ENCODE assay signal across 19 cellular contexts in the genomic region with DNA sequence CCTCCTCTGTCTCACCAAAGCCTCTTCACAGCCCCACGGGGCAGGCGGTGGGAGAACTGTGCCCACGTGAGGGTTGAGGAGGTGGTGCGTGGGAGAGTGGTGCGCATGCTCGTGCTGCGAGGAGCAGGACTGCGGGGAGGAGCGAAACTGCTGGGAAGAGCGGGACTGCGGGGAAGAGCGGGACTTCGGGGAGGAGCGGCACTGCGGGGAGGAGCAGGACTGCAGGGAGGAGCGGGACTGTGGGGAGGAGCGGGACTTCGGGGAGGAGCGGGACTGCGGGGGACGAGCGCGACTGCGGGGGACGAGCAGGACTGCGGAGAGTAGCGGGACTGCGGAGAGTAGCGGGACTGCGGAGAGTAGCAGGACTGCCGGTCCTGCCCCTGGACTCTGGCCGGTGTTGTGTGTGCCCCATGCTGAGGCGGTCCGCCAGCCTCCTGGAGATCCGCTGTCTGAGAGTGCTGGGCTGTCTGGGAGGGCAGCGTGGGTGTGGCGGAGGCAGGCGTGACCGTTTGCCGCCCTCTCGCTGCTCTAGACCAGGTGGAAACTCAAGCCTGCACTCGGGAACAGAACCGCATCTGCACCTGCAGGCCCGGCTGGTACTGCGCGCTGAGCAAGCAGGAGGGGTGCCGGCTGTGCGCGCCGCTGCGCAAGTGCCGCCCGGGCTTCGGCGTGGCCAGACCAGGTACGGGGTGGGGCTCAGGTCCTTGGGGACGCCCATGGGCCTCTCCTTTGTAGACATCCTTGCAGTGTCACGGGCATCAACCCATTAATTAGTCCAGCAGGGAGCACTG. TPM values are rescaled to one million over a fixed set of nuclear protein-coding genes. Genes with fewer than 3 reads are reported as not detected.
DNase-seq lines count a peak whose midpoint lies in the region; ATAC-seq, FAIRE-seq and TF ChIP-seq lines count a peak whose summit lies in the region.
"Had no signal": no experiment of that assay in that cellular context is flagged by ENCODE, and none has a peak within 500 bp of the region (broad histone marks: within the 10 kb centered on the region; RNA-seq: fewer than 3 reads in every experiment).

No MANE protein-coding gene starts in this region.

- TF ChIP-seq CTCF in HepG2 (CRISPR knock-in tag; IDR thresholded peaks at IDR 0.05) = no peak

- CTCF ChIA-PET in HepG2 (lab: Yijun Ruan, JAX; ENCODE audit: low intra/inter-chr PET ratio, low total read pairs) = no interaction called here

- H3K4me2 ChIP-seq in BLaER1 (peak overlapping the region; percentile 42), HepG2 (ENCODE audit: low read depth, low read length) (no peak overlapping the region; the same call in 1 of the 2 replicates)

- no peak for TF ChIP-seq RAD21 in HepG2 (CRISPR knock-in tag; IDR thresholded peaks at IDR 0.05)

- in situ Hi-C loops in HepG2 (cut with HindIII; ENCODE audit: extremely low pct_ligation_motif_present, low pct_unique_long_range_greater_than_20kb) = no loop called here

- H3K27ac ChIP-seq in BLaER1 (no peak overlapping the region), HepG2 (ENCODE audit: extremely low read length, insufficient read depth, low read length) (no peak overlapping the region)
- H3K27ac ChIP-seq: cardiac muscle cell had no signal

- no peaks in the 10 kb centered on the region for H3K36me3 ChIP-seq in BLaER1
- no peaks in the 10 kb centered on the region for H3K36me3 ChIP-seq in HepG2 (replicated peaks in 1 of 2; ENCODE audit: control insufficient read depth in 1 of 2, insufficient read depth in 2 of 2, low read length in 2 of 2)
- H3K36me3 ChIP-seq: cardiac muscle cell had no signal

- H3K9ac ChIP-seq in BLaER1 (no peak overlapping the region), HepG2 (ENCODE audit: insufficient read depth, low read depth, low read length) (no peak overlapping the region)

- H4K20me1 ChIP-seq in BLaER1 (no peaks in the 10 kb centered on the region), HepG2 (ENCODE audit: insufficient read depth, low read length) (no peaks in the 10 kb centered on the region)

- FAIRE-seq in HepG2 (lab: Jason Lieb, UNC) = no peak
- FAIRE-seq: A204.1, kidney, TTC549 had no signal

- peak in 1 of 2 experiments; percentile 63; a peak in 1 of 4 replicates for TF ChIP-seq EP300 in HepG2 (IDR thresholded peaks at IDR 0.05; ENCODE audit: low read depth in 2 of 2, low read length in 2 of 2)
- no peak for TF ChIP-seq EP300 in HepG2 (CRISPR knock-in tag; IDR thresholded peaks at IDR 0.05; ENCODE audit: borderline replicate concordance)

- no peak overlapping the region for H2AFZ ChIP-seq in HepG2 (ENCODE audit: low read length)

- H3K9me3 ChIP-seq in BLaER1 (no peaks in the 10 kb centered on the region), HepG2 (ENCODE audit: low read length) (no peaks in the 10 kb centered on the region)
- H3K9me3 ChIP-seq: upper lobe of left lung had no signal

- ATAC-seq in HepG2 = peak; percentile 28

- no peaks in the 10 kb centered on the region for H3K27me3 ChIP-seq in BLaER1
- H3K27me3 ChIP-seq in HepG2 (ENCODE audit: control insufficient read depth in 1 of 2, insufficient read depth in 2 of 2, low read length in 2 of 2) = peaks cover 3 to 37% of the 10 kb centered on the region in 2 experiments; a peak in 4 of 5 replicates
- H3K27me3 ChIP-seq: cardiac muscle cell, upper lobe of left lung had no signal

- no peak for TF ChIP-seq POLR2A in HepG2 (IDR thresholded peaks at IDR 0.05; ENCODE audit: insufficient read depth in 1 of 2, low read depth in 2 of 2, low read length in 2 of 2)

- H3K4me3 ChIP-seq in BLaER1 (no peak overlapping the region), HepG2 (replicated peaks in 1 of 3; ENCODE audit: insufficient read depth in 1 of 3, low read depth in 2 of 3, low read length in 3 of 3) (no peak overlapping the region)
- H3K4me3 ChIP-seq: cardiac muscle cell, upper lobe of left lung had no signal

- intact Hi-C loops in HepG2 (cut with micrococcal nuclease; ENCODE audit: unreplicated experiment) = no loop called here

- WGBS in HepG2 (ENCODE audit: low lambda C conversion rate) = 28% methylated on average over 31 of the region's 58 CpGs

- peaks cover 29% of the 10 kb centered on the region for H3K4me1 ChIP-seq in BLaER1
- peaks cover 17% of the 10 kb centered on the region for H3K4me1 ChIP-seq in HepG2 (ENCODE audit: insufficient read depth, low read length)

- POLR2A ChIA-PET in HepG2 (lab: Yijun Ruan, JAX) = no interaction called here

- peak; percentile 10 for DNase-seq in NCI-H2029 (lab: John Stamatoyannopoulos, UW)
- no peak for DNase-seq in NCI-H2029 treated with DMSO at 0.1 percent for 48 hours (lab: John Stamatoyannopoulos, UW)
- peak; percentile 74 for DNase-seq in NCI-H2227 (lab: John Stamatoyannopoulos, UW; ENCODE audit: unreplicated experiment)
- DNase-seq in HepG2 (ENCODE audit: low spot score) = no peak
- DNase-seq in medulla oblongata (ENCODE audit: extremely low spot score) = no peak
- no peak for DNase-seq in SKM-1 treated with dmso at 0.1 percent for 144 hours (lab: John Stamatoyannopoulos, UW; ENCODE audit: unreplicated experiment)
- no peak for DNase-seq in NCI-H2107 treated with DMSO at 0.1 percent for 48 hours (lab: John Stamatoyannopoulos, UW; ENCODE audit: unreplicated experiment)
- DNase-seq: CD4-positive, alpha-beta T cell; effector memory CD4-positive, alpha-beta T cell; Karpas-422; kidney; NCI-H1092 treated with DMSO at 0.1 percent for 48 hours; NCI-H446 had no signal

- H3K79me2 ChIP-seq in HepG2 (ENCODE audit: insufficient read depth, low read length) = no peaks in the 10 kb centered on the region

- BruUV-seq in HepG2 (replicated peaks; lab: Mats Ljungman, UMichigan) = no TSS peak

TF ChIP-seq in HepG2, 621 proteins besides CTCF, POLR2A, EP300 and RAD21:
- no peak for TF ChIP-seq ZNF251 (CRISPR knock-in tag; IDR thresholded peaks at IDR 0.05)
- TF ChIP-seq ZNF263 (CRISPR knock-in tag; IDR thresholded peaks at IDR 0.05) = peak; percentile 96
- TF ChIP-seq NFKBIZ (CRISPR knock-in tag; IDR thresholded peaks at IDR 0.05) = no peak
- peak; percentile 79 for TF ChIP-seq SRSF1 (optimal IDR thresholded peaks at IDR 0.05; ENCODE audit: low read depth, low read length)

RNA-seq across cellular contexts. Expression of gene TNFRSF1B, which starts 24.6 kb away (rescaled TPM):
- total RNA-seq in HepG2 (2016; rRNA removed; fragmentation: Illumina TruSeq; extraction: Trizol) = 0.04 TPM in 1 of 2 replicates, not detected in the other
- total RNA-seq in HepG2 (2016; cell fraction: cytosol; rRNA removed; fragmentation: Illumina TruSeq; extraction: Trizol; ENCODE audit: low read depth) = not detected in 2 replicates
- not detected in 2 replicates for total RNA-seq in HepG2 (2016; cell fraction: insoluble cytoplasmic fraction; rRNA removed; fragmentation: Illumina TruSeq; extraction: Trizol)
- total RNA-seq in HepG2 (2016; cell fraction: membrane; rRNA removed; fragmentation: Illumina TruSeq; extraction: Trizol) = not detected in 2 replicates
- not detected in 2 replicates for total RNA-seq in HepG2 (2016; cell fraction: nucleus; rRNA removed; fragmentation: Illumina TruSeq; extraction: Trizol)
- polyA plus RNA-seq in HepG2 (2011; rRNA removed) = 0.11 and 0.29 TPM in 2 replicates
- polyA plus RNA-seq in HepG2 (2011; cell fraction: cytosol; rRNA removed) = 0.05 and 0.07 TPM in 2 replicates
- 0.05 TPM in 2 replicates for polyA plus RNA-seq in HepG2 (2011; cell fraction: nucleus; rRNA removed)
- not detected in 2 replicates for polyA plus RNA-seq in HepG2 (2012)
- not detected in 2 replicates for polyA plus RNA-seq in HepG2 (2016; cell fraction: cytosol; fragmentation: Illumina TruSeq; extraction: Trizol; ENCODE audit: low read depth)
- polyA plus RNA-seq in HepG2 (2016; cell fraction: insoluble cytoplasmic fraction; fragmentation: Illumina TruSeq; extraction: Trizol; ENCODE audit: low read depth) = not detected in 2 replicates
- polyA plus RNA-seq in HepG2 (2016; cell fraction: membrane; fragmentation: Illumina TruSeq; extraction: Trizol; ENCODE audit: low read depth) = not detected in 2 replicates
- polyA plus RNA-seq in HepG2 (2016; cell fraction: nucleus; fragmentation: Illumina TruSeq; extraction: Trizol; ENCODE audit: insufficient read depth, low read depth) = not detected in 2 replicates
- polyA minus RNA-seq in HepG2 (2011; rRNA and poly(A)+ RNA removed; ENCODE audit: low replicate concordance) = 0.14 and 1.1 TPM in 2 replicates
- not detected in 2 replicates for polyA minus RNA-seq in HepG2 (2011; cell fraction: cytosol; rRNA and poly(A)+ RNA removed)
- polyA minus RNA-seq in HepG2 (2011; cell fraction: nucleus; rRNA and poly(A)+ RNA removed) = 0.90 TPM in 1 of 2 replicates, not detected in the other
- total RNA-seq: OCI-LY7 had no signal
- polyA plus RNA-seq: cardiac muscle cell had no signal

RNA-seq across cellular contexts. Expression of gene VPS13D, which starts 38.4 kb away (rescaled TPM):
- total RNA-seq in HepG2 (2016; rRNA removed; fragmentation: Illumina TruSeq; extraction: Trizol) = 13.9 and 14.2 TPM in 2 replicates
- 5.8 and 6.7 TPM in 2 replicates for total RNA-seq in HepG2 (2016; cell fraction: cytosol; rRNA removed; fragmentation: Illumina TruSeq; extraction: Trizol; ENCODE audit: low read depth)
- 10.6 and 11.0 TPM in 2 replicates for total RNA-seq in HepG2 (2016; cell fraction: insoluble cytoplasmic fraction; rRNA removed; fragmentation: Illumina TruSeq; extraction: Trizol)
- total RNA-seq in HepG2 (2016; cell fraction: membrane; rRNA removed; fragmentation: Illumina TruSeq; extraction: Trizol) = 4.5 and 5.9 TPM in 2 replicates
- 20.5 and 26.2 TPM in 2 replicates for total RNA-seq in HepG2 (2016; cell fraction: nucleus; rRNA removed; fragmentation: Illumina TruSeq; extraction: Trizol)
- polyA plus RNA-seq in HepG2 (2011; rRNA removed) = 8.6 and 9.2 TPM in 2 replicates
- polyA plus RNA-seq in HepG2 (2011; cell fraction: cytosol; rRNA removed) = 7.0 and 8.7 TPM in 2 replicates
- 16.7 and 19.0 TPM in 2 replicates for polyA plus RNA-seq in HepG2 (2011; cell fraction: nucleus; rRNA removed)
- polyA plus RNA-seq in HepG2 (2012) = 7.3 and 7.6 TPM in 2 replicates
- 0.57 and 0.77 TPM in 2 replicates for polyA plus RNA-seq in HepG2 (2016; cell fraction: cytosol; fragmentation: Illumina TruSeq; extraction: Trizol; ENCODE audit: low read depth)
- polyA plus RNA-seq in HepG2 (2016; cell fraction: insoluble cytoplasmic fraction; fragmentation: Illumina TruSeq; extraction: Trizol; ENCODE audit: low read depth) = 7.9 and 10.6 TPM in 2 replicates
- 1.4 and 1.5 TPM in 2 replicates for polyA plus RNA-seq in HepG2 (2016; cell fraction: membrane; fragmentation: Illumina TruSeq; extraction: Trizol; ENCODE audit: low read depth)
- polyA plus RNA-seq in HepG2 (2016; cell fraction: nucleus; fragmentation: Illumina TruSeq; extraction: Trizol; ENCODE audit: insufficient read depth, low read depth) = 10.4 and 11.0 TPM in 2 replicates
- polyA minus RNA-seq in HepG2 (2011; rRNA and poly(A)+ RNA removed; ENCODE audit: low replicate concordance) = 26.2 and 54.8 TPM in 2 replicates
- 11.6 and 12.3 TPM in 2 replicates for polyA minus RNA-seq in HepG2 (2011; cell fraction: cytosol; rRNA and poly(A)+ RNA removed)
- polyA minus RNA-seq in HepG2 (2011; cell fraction: nucleus; rRNA and poly(A)+ RNA removed) = 52.4 and 72.0 TPM in 2 replicates

Comparison
In these comparisons a context has a peak if more than half of its experiments do, and no peak if none do; other contexts are left out.
1. DNase-seq: peak in NCI-H2029 (single experiment) and NCI-H2227 (single experiment); none in NCI-H2029 treated with DMSO at 0.1 percent for 48 hours (single experiment), HepG2 (single experiment), medulla oblongata (single experiment), SKM-1 treated with dmso at 0.1 percent for 144 hours (single experiment) and NCI-H2107 treated with DMSO at 0.1 percent for 48 hours (single experiment).